ENCODE assay signal across 8 cellular contexts in genomic region chr1:116570358-116571214, GRCh38. TPM values are rescaled to one million over a fixed set of nuclear protein-coding genes. Genes with fewer than 3 reads are reported as not detected.
DNase-seq lines count a peak whose midpoint lies in the region; ATAC-seq and TF ChIP-seq lines count a peak whose summit lies in the region.

CD58 (minus strand) TSS chr1:116571026; CDS start chr1:116570972, 54 bp downstream.

- 2% methylated on average over 25 of the region's 90 CpGs for WGBS in right lobe of liver (ENCODE audit: insufficient coverage, low coverage, low lambda C conversion rate, missing lambda C conversion rate)

- H3K9me3 ChIP-seq in BLaER1 = peaks cover 14% of the 10 kb centered on the region
- no peaks in the 10 kb centered on the region for H3K9me3 ChIP-seq in right lobe of liver

- H3K9ac ChIP-seq in BLaER1 = peak within 1 kb of the TSS; percentile 92

- H3K4me2 ChIP-seq in BLaER1 = peak within 1 kb of the TSS; percentile 96

- peaks cover 21% of the 10 kb centered on the region for H4K20me1 ChIP-seq in BLaER1

- ATAC-seq in GM19025 (IDR thresholded peaks at IDR 0.05; ENCODE audit: low read depth, unreplicated experiment) = peak; percentile 70
- peak; percentile 62 for ATAC-seq in HG03280 (IDR thresholded peaks at IDR 0.05; ENCODE audit: unreplicated experiment)
- ATAC-seq in right lobe of liver = peak; percentile 87 to 94 (median 90)

- intact Hi-C loops in right lobe of liver (cut with DNase I) = no loop called here

- peak within 1 kb of the TSS; percentile 95 for H3K27ac ChIP-seq in BLaER1
- H3K27ac ChIP-seq in right lobe of liver = peak within 1 kb of the TSS; percentile 75 to 89 (median 87)

- H3K27me3 ChIP-seq in BLaER1 (no peaks in the 10 kb centered on the region), right lobe of liver (no peaks in the 10 kb centered on the region)

- H3K4me3 ChIP-seq in BLaER1 (peak within 1 kb of the TSS; percentile 82), right lobe of liver (peak within 1 kb of the TSS; percentile 69 to 88 (median 78))

- TF ChIP-seq POLR2A in right lobe of liver (IDR thresholded peaks at IDR 0.05) = peak; percentile 88

- peak; percentile 64 to 78 (median 72) for TF ChIP-seq CTCF in right lobe of liver (IDR thresholded peaks at IDR 0.05)

- DNase-seq in NCI-H524 treated with DMSO at 0.1 percent for 48 hours (lab: John Stamatoyannopoulos, UW) (peak; percentile 17), dermis microvascular lymphatic vessel endothelial cell (ENCODE audit: low read depth in 2 of 2) (peak; percentile 77 to 88), right lobe of liver (peak; percentile 91 to 94 (median 94))
- peak; percentile 72 to 77 for DNase-seq in activated CD4-positive, alpha-beta T cell treated with anti-CD3 and anti-CD28 coated beads, Interleukin-2, amount 50 U/mL, for 4 hours
- DNase-seq in stimulated activated CD4-positive, alpha-beta T cell treated with anti-CD3 and anti-CD28 coated beads, Interleukin-4, amount 100 ng/mL, for 4 hours = peak; percentile 74 to 83

- H3K36me3 ChIP-seq in BLaER1 (peaks cover 13% of the 10 kb centered on the region), right lobe of liver (no peaks in the 10 kb centered on the region)

- H3K4me1 ChIP-seq in BLaER1 (peaks cover 44% of the 10 kb centered on the region), right lobe of liver (peaks cover 0 to 8% (median 0%) of the 10 kb centered on the region in 4 donors)

RNA-seq across cellular contexts. Expression of gene CD58, which starts in this region (rescaled TPM):
- 19.6 and 24.8 TPM in 2 replicates for total RNA-seq in dermis microvascular lymphatic vessel endothelial cell
- total RNA-seq in right lobe of liver = 10 to 100 TPM in 2 of 6 experiments, 1 to 10 TPM in 4; 3.5 to 13.8 (median 7.5) TPM

Comparison
In these comparisons a context has a peak if more than half of its experiments do, and no peak if none do; other contexts are left out.
1. Peak in every context shown above with its lines: DNase-seq, ATAC-seq, H3K4me3 ChIP-seq and H3K27ac ChIP-seq.
2. DNase-seq: peak in every context shown above with its lines; median percentile 94 in right lobe of liver; 82 in dermis microvascular lymphatic vessel endothelial cell; 78 in stimulated activated CD4-positive, alpha-beta T cell treated with anti-CD3 and anti-CD28 coated beads, Interleukin-4, amount 100 ng/mL, for 4 hours; 74 in activated CD4-positive, alpha-beta T cell treated with anti-CD3 and anti-CD28 coated beads, Interleukin-2, amount 50 U/mL, for 4 hours; 17 in NCI-H524 treated with DMSO at 0.1 percent for 48 hours.